12 cellular contexts compared by ENCODE assay signal in genomic region chr4:8090312-8090711, GRCh38.
DNase-seq lines count a peak whose midpoint lies in the region; ATAC-seq and TF ChIP-seq lines count a peak whose summit lies in the region.
"Had no signal": no experiment of that assay in that cellular context is flagged by ENCODE, and none has a peak within 500 bp of the region (broad histone marks: within the 10 kb centered on the region; RNA-seq: fewer than 3 reads in every experiment).

No MANE protein-coding gene starts in this region.

- no peak overlapping the region for H3K27ac Mint-ChIP-seq in activated CD8-positive, alpha-beta memory T cell treated with anti-CD3 and anti-CD28 coated beads, Interleukin-2, amount 10 ng/mL, durations not matched to agents 7 days and 5 days
- no peak overlapping the region for H3K27ac Mint-ChIP-seq in activated CD8-positive, alpha-beta T cell treated with anti-CD3 and anti-CD28 coated beads, Interleukin-2, amount 10 ng/mL, durations not matched to agents 7 days and 5 days
- no peak overlapping the region for H3K27ac Mint-ChIP-seq in stimulated activated memory B cell treated with anti-CD40 and anti-IgM and Interleukin-4, amounts not matched to agents 10 μg/mL and 1 μg/mL and 100 μg/mL, for 72 hours
- no peak overlapping the region for H3K27ac Mint-ChIP-seq in endothelial cell (ENCODE audit: unreplicated experiment)

- no peaks in the 10 kb centered on the region for H3K27me3 Mint-ChIP-seq in activated CD8-positive, alpha-beta memory T cell treated with anti-CD3 and anti-CD28 coated beads, Interleukin-2, amount 10 ng/mL, durations not matched to agents 7 days and 5 days
- no peaks in the 10 kb centered on the region for H3K27me3 Mint-ChIP-seq in activated CD8-positive, alpha-beta T cell treated with anti-CD3 and anti-CD28 coated beads, Interleukin-2, amount 10 ng/mL, durations not matched to agents 7 days and 5 days (ENCODE audit: low read depth)
- no peaks in the 10 kb centered on the region for H3K27me3 Mint-ChIP-seq in stimulated activated memory B cell treated with anti-CD40 and anti-IgM and Interleukin-4, amounts not matched to agents 10 μg/mL and 1 μg/mL and 100 μg/mL, for 72 hours
- H3K27me3 Mint-ChIP-seq in endothelial cell (ENCODE audit: unreplicated experiment) = no peaks in the 10 kb centered on the region

- peak overlapping the region in 2 of 12 donors; percentile 16 to 35 for H3K27ac ChIP-seq in heart left ventricle

- peaks cover 9% of the 10 kb centered on the region for H3K9me3 Mint-ChIP-seq in activated CD8-positive, alpha-beta memory T cell treated with anti-CD3 and anti-CD28 coated beads, Interleukin-2, amount 10 ng/mL, durations not matched to agents 7 days and 5 days (ENCODE audit: low read depth)
- peaks cover 13% of the 10 kb centered on the region for H3K9me3 Mint-ChIP-seq in activated CD8-positive, alpha-beta T cell treated with anti-CD3 and anti-CD28 coated beads, Interleukin-2, amount 10 ng/mL, durations not matched to agents 7 days and 5 days (ENCODE audit: insufficient read depth)
- H3K9me3 Mint-ChIP-seq in stimulated activated memory B cell treated with anti-CD40 and anti-IgM and Interleukin-4, amounts not matched to agents 10 μg/mL and 1 μg/mL and 100 μg/mL, for 72 hours = peaks cover 14% of the 10 kb centered on the region
- H3K9me3 Mint-ChIP-seq in endothelial cell (ENCODE audit: unreplicated experiment) = peaks cover 10% of the 10 kb centered on the region

- H3K4me1 ChIP-seq in heart left ventricle = peaks cover 0 to 12% (median 0%) of the 10 kb centered on the region in 12 donors

- no peak overlapping the region for H3K4me3 Mint-ChIP-seq in activated CD8-positive, alpha-beta memory T cell treated with anti-CD3 and anti-CD28 coated beads, Interleukin-2, amount 10 ng/mL, durations not matched to agents 7 days and 5 days
- no peak overlapping the region for H3K4me3 Mint-ChIP-seq in activated CD8-positive, alpha-beta T cell treated with anti-CD3 and anti-CD28 coated beads, Interleukin-2, amount 10 ng/mL, durations not matched to agents 7 days and 5 days
- no peak overlapping the region for H3K4me3 Mint-ChIP-seq in stimulated activated memory B cell treated with anti-CD40 and anti-IgM and Interleukin-4, amounts not matched to agents 10 μg/mL and 1 μg/mL and 100 μg/mL, for 72 hours
- H3K4me3 Mint-ChIP-seq in endothelial cell (ENCODE audit: unreplicated experiment) = no peak overlapping the region

- H3K9me3 ChIP-seq in heart left ventricle = peaks cover 0 to 22% (median 13%) of the 10 kb centered on the region in 12 donors

- peak; percentile 71 for ATAC-seq in activated CD8-positive, alpha-beta memory T cell treated with anti-CD3 and anti-CD28 coated beads, Interleukin-2, amount 10 ng/mL, durations not matched to agents 7 days and 5 days
- ATAC-seq in activated CD8-positive, alpha-beta T cell treated with anti-CD3 and anti-CD28 coated beads, Interleukin-2, amount 10 ng/mL, durations not matched to agents 7 days and 5 days = peak; percentile 79
- ATAC-seq in heart left ventricle = peak in 3 of 4 donors; percentile 61 to 71 (median 64)
- peak; percentile 29 for ATAC-seq in stimulated activated memory B cell treated with anti-CD40 and anti-IgM and Interleukin-4, amounts not matched to agents 10 μg/mL and 1 μg/mL and 100 μg/mL, for 72 hours
- ATAC-seq in GM21825 (IDR thresholded peaks at IDR 0.05; ENCODE audit: unreplicated experiment) = no peak

- CTCF ChIA-PET in activated CD8-positive, alpha-beta memory T cell treated with anti-CD3 and anti-CD28 coated beads, Interleukin-2, amount 10 ng/mL, durations not matched to agents 7 days and 5 days (lab: Charles Lee) = interaction anchor here (0.6 to 0.7 kb wide), 2 partner anchors 16 to 222 kb away, joined by 3 read pairs; no protein-coding TSS in a partner anchor
- CTCF ChIA-PET in activated CD8-positive, alpha-beta T cell treated with anti-CD3 and anti-CD28 coated beads, Interleukin-2, amount 10 ng/mL, durations not matched to agents 7 days and 5 days (lab: Charles Lee) = no interaction called here

- TF ChIP-seq CTCF in heart left ventricle (IDR thresholded peaks at IDR 0.05) (no peak), endothelial cell (IDR thresholded peaks at IDR 0.05; ENCODE audit: unreplicated experiment) (no peak)

- intact Hi-C loops in heart left ventricle (cut with DNase I) = no loop called here

- 54 to 62% (median 59%) methylated on average over 4 of the region's 4 CpGs for WGBS in heart left ventricle, 4 donors

- no peaks in the 10 kb centered on the region for H3K4me1 Mint-ChIP-seq in activated CD8-positive, alpha-beta memory T cell treated with anti-CD3 and anti-CD28 coated beads, Interleukin-2, amount 10 ng/mL, durations not matched to agents 7 days and 5 days
- no peaks in the 10 kb centered on the region for H3K4me1 Mint-ChIP-seq in activated CD8-positive, alpha-beta T cell treated with anti-CD3 and anti-CD28 coated beads, Interleukin-2, amount 10 ng/mL, durations not matched to agents 7 days and 5 days (ENCODE audit: low read depth)
- peaks cover 9% of the 10 kb centered on the region for H3K4me1 Mint-ChIP-seq in stimulated activated memory B cell treated with anti-CD40 and anti-IgM and Interleukin-4, amounts not matched to agents 10 μg/mL and 1 μg/mL and 100 μg/mL, for 72 hours
- H3K4me1 Mint-ChIP-seq in endothelial cell (ENCODE audit: unreplicated experiment) = peaks cover 7% of the 10 kb centered on the region

- no peaks in the 10 kb centered on the region for H3K36me3 Mint-ChIP-seq in activated CD8-positive, alpha-beta memory T cell treated with anti-CD3 and anti-CD28 coated beads, Interleukin-2, amount 10 ng/mL, durations not matched to agents 7 days and 5 days
- peaks cover 5% of the 10 kb centered on the region for H3K36me3 Mint-ChIP-seq in activated CD8-positive, alpha-beta T cell treated with anti-CD3 and anti-CD28 coated beads, Interleukin-2, amount 10 ng/mL, durations not matched to agents 7 days and 5 days (ENCODE audit: low read depth)
- H3K36me3 Mint-ChIP-seq in stimulated activated memory B cell treated with anti-CD40 and anti-IgM and Interleukin-4, amounts not matched to agents 10 μg/mL and 1 μg/mL and 100 μg/mL, for 72 hours = peaks cover 20% of the 10 kb centered on the region
- peaks cover 10% of the 10 kb centered on the region for H3K36me3 Mint-ChIP-seq in endothelial cell (ENCODE audit: low read depth, unreplicated experiment)

- peaks cover 0 to 1% (median 0%) of the 10 kb centered on the region in 9 donors for H3K36me3 ChIP-seq in heart left ventricle

- H3K4me3 ChIP-seq in heart left ventricle = no peak overlapping the region

- POLR2A ChIA-PET in activated CD8-positive, alpha-beta T cell treated with anti-CD3 and anti-CD28 coated beads, Interleukin-2, amount 10 ng/mL, durations not matched to agents 7 days and 5 days (lab: Charles Lee) = interaction anchor here (0.6 to 0.7 kb wide), 2 partner anchors 108 to 1773 kb away, joined by 3 to 4 read pairs; no protein-coding TSS in a partner anchor

- DNase-seq in activated CD8-positive, alpha-beta memory T cell treated with anti-CD3 and anti-CD28 coated beads, Interleukin-2, amount 10 ng/mL, durations not matched to agents 7 days and 5 days = no peak
- DNase-seq in activated CD8-positive, alpha-beta memory T cell treated with anti-CD3 and anti-CD28 coated beads, Interleukin-2, amount 50 U/mL, for 4 hours = no peak
- DNase-seq in activated CD8-positive, alpha-beta T cell treated with anti-CD3 and anti-CD28 coated beads, Interleukin-2, amount 10 ng/mL, durations not matched to agents 7 days and 5 days = peak; percentile 52
- peak in 4 of 5 donors; percentile 26 to 64 (median 42) for DNase-seq in heart left ventricle
- DNase-seq in endothelial cell (ENCODE audit: low spot score) = no peak
- DNase-seq in HUDEP-2 (lab: John Stamatoyannopoulos, UW; ENCODE audit: unreplicated experiment in 76 of 76) = no peak
- DNase-seq: ACHN, activated T-cell treated with anti-CD3 and anti-CD28 coated beads for 4 hours, DMS53, mesenchymal stem cell had no signal

- TF ChIP-seq POLR2A in heart left ventricle (IDR thresholded peaks at IDR 0.05) = no peak

- no peaks in the 10 kb centered on the region for H3K27me3 ChIP-seq in heart left ventricle

Comparison
In these comparisons a context has a peak if more than half of its experiments do, and no peak if none do; other contexts are left out.
1. DNase-seq: peak in activated CD8-positive, alpha-beta T cell treated with anti-CD3 and anti-CD28 coated beads, Interleukin-2, amount 10 ng/mL, durations not matched to agents 7 days and 5 days (single experiment) and heart left ventricle (4 of 5); none in activated CD8-positive, alpha-beta memory T cell treated with anti-CD3 and anti-CD28 coated beads, Interleukin-2, amount 10 ng/mL, durations not matched to agents 7 days and 5 days (single experiment), activated CD8-positive, alpha-beta memory T cell treated with anti-CD3 and anti-CD28 coated beads, Interleukin-2, amount 50 U/mL, for 4 hours (single experiment), endothelial cell (single experiment) and HUDEP-2 (0 of 76).